1 cellular context compared by ENCODE assay signal in the genomic region with DNA sequence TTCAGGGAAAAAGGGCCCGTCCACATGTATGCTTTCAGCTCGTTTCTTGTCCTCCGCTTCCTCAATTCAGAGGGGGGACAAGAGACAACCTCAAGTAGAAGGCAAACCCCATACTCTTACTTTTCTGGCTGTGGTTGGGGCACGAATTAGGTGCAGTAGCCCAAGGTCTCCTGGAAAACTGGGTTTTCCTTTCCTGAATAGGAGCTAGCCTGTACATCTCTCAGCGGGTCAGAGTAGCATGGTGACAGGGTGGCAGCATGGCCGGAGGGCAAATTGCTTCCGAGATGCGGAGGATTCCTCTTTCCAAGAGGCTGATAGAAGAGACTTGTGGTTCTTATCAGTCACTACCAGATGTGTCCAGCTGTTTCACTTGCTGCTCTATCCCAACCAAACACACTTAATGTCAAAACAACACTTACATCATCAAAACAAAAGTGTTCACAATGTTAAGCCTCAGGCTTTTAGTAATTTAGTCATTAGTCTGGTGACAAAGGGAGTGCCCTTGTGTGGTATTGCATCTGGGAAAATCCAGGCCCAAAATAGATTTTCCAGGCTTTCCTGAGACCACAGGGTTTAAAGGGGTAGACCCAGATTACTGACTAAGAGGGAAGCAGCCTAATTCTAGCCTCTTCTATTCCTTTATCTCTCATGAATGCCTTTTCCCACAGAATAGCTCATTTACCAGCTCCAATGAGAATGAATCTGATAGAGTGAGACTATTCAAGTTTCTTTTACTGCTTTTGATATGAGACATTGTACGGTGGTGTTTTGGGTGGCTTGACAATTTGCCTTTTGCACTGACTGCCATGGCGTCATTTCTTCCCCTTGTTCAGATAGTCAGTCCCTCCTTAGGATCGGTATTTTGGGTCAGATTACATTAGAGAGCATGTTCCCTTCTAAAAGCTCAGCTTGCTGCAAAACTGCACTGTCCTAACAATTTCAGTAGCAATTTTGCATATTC.
TF ChIP-seq lines count a peak whose summit lies in the region.

No MANE protein-coding gene starts in this region.

TF ChIP-seq in K562, 482 proteins besides CTCF, POLR2A, EP300 and RAD21 (continued from another document and continues in another):
- TF ChIP-seq, protein P1, sequence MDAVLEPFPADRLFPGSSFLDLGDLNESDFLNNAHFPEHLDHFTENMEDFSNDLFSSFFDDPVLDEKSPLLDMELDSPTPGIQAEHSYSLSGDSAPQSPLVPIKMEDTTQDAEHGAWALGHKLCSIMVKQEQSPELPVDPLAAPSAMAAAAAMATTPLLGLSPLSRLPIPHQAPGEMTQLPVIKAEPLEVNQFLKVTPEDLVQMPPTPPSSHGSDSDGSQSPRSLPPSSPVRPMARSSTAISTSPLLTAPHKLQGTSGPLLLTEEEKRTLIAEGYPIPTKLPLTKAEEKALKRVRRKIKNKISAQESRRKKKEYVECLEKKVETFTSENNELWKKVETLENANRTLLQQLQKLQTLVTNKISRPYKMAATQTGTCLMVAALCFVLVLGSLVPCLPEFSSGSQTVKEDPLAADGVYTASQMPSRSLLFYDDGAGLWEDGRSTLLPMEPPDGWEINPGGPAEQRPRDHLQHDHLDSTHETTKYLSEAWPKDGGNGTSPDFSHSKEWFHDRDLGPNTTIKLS (IDR thresholded peaks at IDR 0.05; ENCODE audit: borderline replicate concordance, low read depth), result 0 out of 2 replicates have a peak, but pooled peaks have one; percentile 31
- peak; percentile 97 for TF ChIP-seq POLR2AphosphoS5 (IDR thresholded peaks at IDR 0.05; ENCODE audit: control insufficient read depth, insufficient read depth, low read depth, low read length)
- TF ChIP-seq, protein P2, sequence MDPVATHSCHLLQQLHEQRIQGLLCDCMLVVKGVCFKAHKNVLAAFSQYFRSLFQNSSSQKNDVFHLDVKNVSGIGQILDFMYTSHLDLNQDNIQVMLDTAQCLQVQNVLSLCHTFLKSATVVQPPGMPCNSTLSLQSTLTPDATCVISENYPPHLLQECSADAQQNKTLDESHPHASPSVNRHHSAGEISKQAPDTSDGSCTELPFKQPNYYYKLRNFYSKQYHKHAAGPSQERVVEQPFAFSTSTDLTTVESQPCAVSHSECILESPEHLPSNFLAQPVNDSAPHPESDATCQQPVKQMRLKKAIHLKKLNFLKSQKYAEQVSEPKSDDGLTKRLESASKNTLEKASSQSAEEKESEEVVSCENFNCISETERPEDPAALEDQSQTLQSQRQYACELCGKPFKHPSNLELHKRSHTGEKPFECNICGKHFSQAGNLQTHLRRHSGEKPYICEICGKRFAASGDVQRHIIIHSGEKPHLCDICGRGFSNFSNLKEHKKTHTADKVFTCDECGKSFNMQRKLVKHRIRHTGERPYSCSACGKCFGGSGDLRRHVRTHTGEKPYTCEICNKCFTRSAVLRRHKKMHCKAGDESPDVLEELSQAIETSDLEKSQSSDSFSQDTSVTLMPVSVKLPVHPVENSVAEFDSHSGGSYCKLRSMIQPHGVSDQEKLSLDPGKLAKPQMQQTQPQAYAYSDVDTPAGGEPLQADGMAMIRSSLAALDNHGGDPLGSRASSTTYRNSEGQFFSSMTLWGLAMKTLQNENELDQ (CRISPR knock-in tag; IDR thresholded peaks at IDR 0.05; ENCODE audit: borderline replicate concordance), result no peak
- no peak for TF ChIP-seq TSC22D4 (tag; IDR thresholded peaks at IDR 0.05)
- TF ChIP-seq YBX1 (IDR thresholded peaks at IDR 0.05), result no peak
- TF ChIP-seq, protein P3, sequence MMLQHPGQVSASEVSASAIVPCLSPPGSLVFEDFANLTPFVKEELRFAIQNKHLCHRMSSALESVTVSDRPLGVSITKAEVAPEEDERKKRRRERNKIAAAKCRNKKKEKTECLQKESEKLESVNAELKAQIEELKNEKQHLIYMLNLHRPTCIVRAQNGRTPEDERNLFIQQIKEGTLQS (IDR thresholded peaks at IDR 0.05), result peak; percentile 98
- TF ChIP-seq, protein P3 (CRISPR knock-in tag; conservative IDR thresholded peaks at IDR 0.05), result peak; percentile 97
- TF ChIP-seq, protein P4, sequence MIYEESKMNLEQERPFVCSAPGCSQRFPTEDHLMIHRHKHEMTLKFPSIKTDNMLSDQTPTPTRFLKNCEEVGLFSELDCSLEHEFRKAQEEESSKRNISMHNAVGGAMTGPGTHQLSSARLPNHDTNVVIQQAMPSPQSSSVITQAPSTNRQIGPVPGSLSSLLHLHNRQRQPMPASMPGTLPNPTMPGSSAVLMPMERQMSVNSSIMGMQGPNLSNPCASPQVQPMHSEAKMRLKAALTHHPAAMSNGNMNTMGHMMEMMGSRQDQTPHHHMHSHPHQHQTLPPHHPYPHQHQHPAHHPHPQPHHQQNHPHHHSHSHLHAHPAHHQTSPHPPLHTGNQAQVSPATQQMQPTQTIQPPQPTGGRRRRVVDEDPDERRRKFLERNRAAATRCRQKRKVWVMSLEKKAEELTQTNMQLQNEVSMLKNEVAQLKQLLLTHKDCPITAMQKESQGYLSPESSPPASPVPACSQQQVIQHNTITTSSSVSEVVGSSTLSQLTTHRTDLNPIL (CRISPR knock-in tag; IDR thresholded peaks at IDR 0.05), result no peak
- no peak for TF ChIP-seq MECOM (CRISPR knock-in tag; IDR thresholded peaks at IDR 0.05)
- TF ChIP-seq, protein P5, sequence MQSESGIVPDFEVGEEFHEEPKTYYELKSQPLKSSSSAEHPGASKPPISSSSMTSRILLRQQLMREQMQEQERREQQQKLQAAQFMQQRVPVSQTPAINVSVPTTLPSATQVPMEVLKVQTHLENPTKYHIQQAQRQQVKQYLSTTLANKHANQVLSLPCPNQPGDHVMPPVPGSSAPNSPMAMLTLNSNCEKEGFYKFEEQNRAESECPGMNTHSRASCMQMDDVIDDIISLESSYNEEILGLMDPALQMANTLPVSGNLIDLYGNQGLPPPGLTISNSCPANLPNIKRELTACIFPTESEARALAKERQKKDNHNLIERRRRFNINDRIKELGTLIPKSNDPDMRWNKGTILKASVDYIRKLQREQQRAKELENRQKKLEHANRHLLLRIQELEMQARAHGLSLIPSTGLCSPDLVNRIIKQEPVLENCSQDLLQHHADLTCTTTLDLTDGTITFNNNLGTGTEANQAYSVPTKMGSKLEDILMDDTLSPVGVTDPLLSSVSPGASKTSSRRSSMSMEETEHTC (IDR thresholded peaks at IDR 0.05), result peak; percentile 85
- peak; percentile 66; the same call in 1 of the 2 replicates for TF ChIP-seq ETV5 (CRISPR knock-in tag; IDR thresholded peaks at IDR 0.05; ENCODE audit: low read depth)
- no peak for TF ChIP-seq NFATC3 (IDR thresholded peaks at IDR 0.05)
- no peak for TF ChIP-seq ILF3 (IDR thresholded peaks at IDR 0.05; ENCODE audit: borderline replicate concordance)
- TF ChIP-seq, protein P6, sequence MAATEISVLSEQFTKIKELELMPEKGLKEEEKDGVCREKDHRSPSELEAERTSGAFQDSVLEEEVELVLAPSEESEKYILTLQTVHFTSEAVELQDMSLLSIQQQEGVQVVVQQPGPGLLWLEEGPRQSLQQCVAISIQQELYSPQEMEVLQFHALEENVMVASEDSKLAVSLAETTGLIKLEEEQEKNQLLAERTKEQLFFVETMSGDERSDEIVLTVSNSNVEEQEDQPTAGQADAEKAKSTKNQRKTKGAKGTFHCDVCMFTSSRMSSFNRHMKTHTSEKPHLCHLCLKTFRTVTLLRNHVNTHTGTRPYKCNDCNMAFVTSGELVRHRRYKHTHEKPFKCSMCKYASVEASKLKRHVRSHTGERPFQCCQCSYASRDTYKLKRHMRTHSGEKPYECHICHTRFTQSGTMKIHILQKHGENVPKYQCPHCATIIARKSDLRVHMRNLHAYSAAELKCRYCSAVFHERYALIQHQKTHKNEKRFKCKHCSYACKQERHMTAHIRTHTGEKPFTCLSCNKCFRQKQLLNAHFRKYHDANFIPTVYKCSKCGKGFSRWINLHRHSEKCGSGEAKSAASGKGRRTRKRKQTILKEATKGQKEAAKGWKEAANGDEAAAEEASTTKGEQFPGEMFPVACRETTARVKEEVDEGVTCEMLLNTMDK (IDR thresholded peaks at IDR 0.05; ENCODE audit: borderline replicate concordance, insufficient read depth, low read depth, low read length, poor library complexity, severe bottlenecking), result no peak
- TF ChIP-seq ZNF561 (CRISPR knock-in tag; conservative IDR thresholded peaks at IDR 0.05), result no peak
- TF ChIP-seq, protein P7, sequence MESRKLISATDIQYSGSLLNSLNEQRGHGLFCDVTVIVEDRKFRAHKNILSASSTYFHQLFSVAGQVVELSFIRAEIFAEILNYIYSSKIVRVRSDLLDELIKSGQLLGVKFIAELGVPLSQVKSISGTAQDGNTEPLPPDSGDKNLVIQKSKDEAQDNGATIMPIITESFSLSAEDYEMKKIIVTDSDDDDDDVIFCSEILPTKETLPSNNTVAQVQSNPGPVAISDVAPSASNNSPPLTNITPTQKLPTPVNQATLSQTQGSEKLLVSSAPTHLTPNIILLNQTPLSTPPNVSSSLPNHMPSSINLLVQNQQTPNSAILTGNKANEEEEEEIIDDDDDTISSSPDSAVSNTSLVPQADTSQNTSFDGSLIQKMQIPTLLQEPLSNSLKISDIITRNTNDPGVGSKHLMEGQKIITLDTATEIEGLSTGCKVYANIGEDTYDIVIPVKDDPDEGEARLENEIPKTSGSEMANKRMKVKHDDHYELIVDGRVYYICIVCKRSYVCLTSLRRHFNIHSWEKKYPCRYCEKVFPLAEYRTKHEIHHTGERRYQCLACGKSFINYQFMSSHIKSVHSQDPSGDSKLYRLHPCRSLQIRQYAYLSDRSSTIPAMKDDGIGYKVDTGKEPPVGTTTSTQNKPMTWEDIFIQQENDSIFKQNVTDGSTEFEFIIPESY (CRISPR knock-in tag; IDR thresholded peaks at IDR 0.05), result no peak
- TF ChIP-seq CBX8 (IDR thresholded peaks at IDR 0.05; ENCODE audit: borderline replicate concordance, extremely low read depth, low read depth, low read length, poor library complexity, severe bottlenecking), result no peak
- TF ChIP-seq SMAD2 (IDR thresholded peaks at IDR 0.05; ENCODE audit: low read depth, low read length), result no peak
- TF ChIP-seq, protein P8, sequence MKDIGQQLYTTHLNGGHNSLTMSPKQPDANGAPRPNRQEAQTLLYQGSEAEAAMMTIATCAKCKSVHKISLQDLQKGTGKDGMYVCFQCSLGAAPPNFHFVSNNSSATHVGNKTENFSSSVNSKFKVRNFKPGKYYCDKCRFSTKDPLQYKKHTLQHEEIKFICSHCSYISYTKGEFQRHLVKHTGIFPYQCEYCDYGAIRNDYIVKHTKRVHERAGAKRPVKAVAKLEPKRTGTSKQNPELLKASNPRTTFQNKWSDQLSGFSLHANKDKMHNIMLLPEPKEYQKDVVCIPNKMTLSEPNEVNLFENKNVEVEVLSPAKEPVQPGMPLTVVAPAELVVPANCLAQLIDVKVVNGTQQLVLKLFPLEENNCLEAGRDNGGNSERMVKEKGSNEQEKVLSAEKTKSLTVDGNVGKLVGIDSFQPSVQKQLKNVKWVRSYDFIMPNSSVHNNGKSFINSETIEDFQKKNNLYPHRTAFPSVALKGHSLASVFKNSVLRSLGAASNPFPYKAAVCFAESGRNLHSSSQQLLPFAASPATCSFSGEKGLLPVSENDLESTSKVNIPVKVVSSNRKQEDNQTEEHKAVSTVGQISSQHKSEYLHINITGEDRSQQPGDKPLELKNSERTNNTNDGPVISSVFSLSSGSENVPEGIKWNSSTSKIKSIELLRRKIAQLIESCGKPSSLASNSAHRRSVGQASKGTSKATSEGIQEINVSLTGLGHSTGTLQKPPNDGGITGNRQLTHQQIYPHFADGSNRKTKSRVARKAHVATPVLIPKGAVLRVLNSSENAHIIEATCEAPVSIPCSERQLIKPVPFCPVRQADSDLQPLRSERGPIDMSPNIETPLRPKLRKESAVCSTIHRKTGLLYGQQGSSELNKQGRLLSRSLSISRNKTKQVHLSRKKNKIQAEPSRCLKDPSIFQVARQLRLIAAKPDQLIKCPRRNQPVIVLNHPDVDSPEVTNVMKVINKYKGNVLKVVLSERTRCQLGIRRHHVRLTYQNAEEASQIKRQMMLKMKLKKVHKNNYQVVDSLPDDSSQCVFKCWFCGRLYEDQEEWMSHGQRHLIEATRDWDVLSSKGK (CRISPR knock-in tag; IDR thresholded peaks at IDR 0.05), result no peak
- TF ChIP-seq PML (IDR thresholded peaks at IDR 0.05; ENCODE audit: low read length), result peak; percentile 98
- TF ChIP-seq POLR2G (IDR thresholded peaks at IDR 0.05; ENCODE audit: low read depth, low read length), result no peak
- no peak for TF ChIP-seq NFE2L1 (tag; IDR thresholded peaks at IDR 0.05; ENCODE audit: borderline replicate concordance, low read depth)
- no peak for TF ChIP-seq ZNF3 (CRISPR knock-in tag; IDR thresholded peaks at IDR 0.05)
- 0 out of 2 replicates have a peak, but pooled peaks have one; percentile 9 for TF ChIP-seq EHMT2 (IDR thresholded peaks at IDR 0.05)
- TF ChIP-seq KAT8 (IDR thresholded peaks at IDR 0.05; ENCODE audit: low read depth), result no peak
- TF ChIP-seq NR2C1 (IDR thresholded peaks at IDR 0.05), result no peak
- TF ChIP-seq NR2C1 (tag; IDR thresholded peaks at IDR 0.05), result peak; percentile 71
- peak; percentile 99 for TF ChIP-seq CBFA2T3 (IDR thresholded peaks at IDR 0.05)
- TF ChIP-seq, protein P9, sequence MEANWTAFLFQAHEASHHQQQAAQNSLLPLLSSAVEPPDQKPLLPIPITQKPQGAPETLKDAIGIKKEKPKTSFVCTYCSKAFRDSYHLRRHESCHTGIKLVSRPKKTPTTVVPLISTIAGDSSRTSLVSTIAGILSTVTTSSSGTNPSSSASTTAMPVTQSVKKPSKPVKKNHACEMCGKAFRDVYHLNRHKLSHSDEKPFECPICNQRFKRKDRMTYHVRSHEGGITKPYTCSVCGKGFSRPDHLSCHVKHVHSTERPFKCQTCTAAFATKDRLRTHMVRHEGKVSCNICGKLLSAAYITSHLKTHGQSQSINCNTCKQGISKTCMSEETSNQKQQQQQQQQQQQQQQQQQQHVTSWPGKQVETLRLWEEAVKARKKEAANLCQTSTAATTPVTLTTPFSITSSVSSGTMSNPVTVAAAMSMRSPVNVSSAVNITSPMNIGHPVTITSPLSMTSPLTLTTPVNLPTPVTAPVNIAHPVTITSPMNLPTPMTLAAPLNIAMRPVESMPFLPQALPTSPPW (CRISPR knock-in tag; IDR thresholded peaks at IDR 0.05), result peak; percentile 50; the same call in 1 of the 2 replicates
- 0 out of 2 replicates have a peak, but pooled peaks have one; percentile 9 for TF ChIP-seq HSF4 (CRISPR knock-in tag; IDR thresholded peaks at IDR 0.05; ENCODE audit: borderline replicate concordance)
- TF ChIP-seq, protein P10, sequence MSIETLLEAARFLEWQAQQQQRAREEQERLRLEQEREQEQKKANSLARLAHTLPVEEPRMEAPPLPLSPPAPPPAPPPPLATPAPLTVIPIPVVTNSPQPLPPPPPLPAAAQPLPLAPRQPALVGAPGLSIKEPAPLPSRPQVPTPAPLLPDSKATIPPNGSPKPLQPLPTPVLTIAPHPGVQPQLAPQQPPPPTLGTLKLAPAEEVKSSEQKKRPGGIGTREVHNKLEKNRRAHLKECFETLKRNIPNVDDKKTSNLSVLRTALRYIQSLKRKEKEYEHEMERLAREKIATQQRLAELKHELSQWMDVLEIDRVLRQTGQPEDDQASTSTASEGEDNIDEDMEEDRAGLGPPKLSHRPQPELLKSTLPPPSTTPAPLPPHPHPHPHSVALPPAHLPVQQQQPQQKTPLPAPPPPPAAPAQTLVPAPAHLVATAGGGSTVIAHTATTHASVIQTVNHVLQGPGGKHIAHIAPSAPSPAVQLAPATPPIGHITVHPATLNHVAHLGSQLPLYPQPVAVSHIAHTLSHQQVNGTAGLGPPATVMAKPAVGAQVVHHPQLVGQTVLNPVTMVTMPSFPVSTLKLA (conservative IDR thresholded peaks at IDR 0.05), result peak; percentile 61 to 83
- TF ChIP-seq NFXL1 (CRISPR knock-in tag; IDR thresholded peaks at IDR 0.05), result no peak
- TF ChIP-seq, protein P11, sequence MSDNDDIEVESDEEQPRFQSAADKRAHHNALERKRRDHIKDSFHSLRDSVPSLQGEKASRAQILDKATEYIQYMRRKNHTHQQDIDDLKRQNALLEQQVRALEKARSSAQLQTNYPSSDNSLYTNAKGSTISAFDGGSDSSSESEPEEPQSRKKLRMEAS (CRISPR knock-in tag; IDR thresholded peaks at IDR 0.05), result 0 out of 2 replicates have a peak, but pooled peaks have one; percentile 42
- no peak; the same call in 1 of the 2 replicates for TF ChIP-seq TARDBP (IDR thresholded peaks at IDR 0.05)
- no peak for TF ChIP-seq HCFC1 (IDR thresholded peaks at IDR 0.05; ENCODE audit: low read depth, low read length)
